12 cellular contexts compared by ENCODE assay signal in genomic region chr15:57422113-57422754, GRCh38. TPM values are rescaled to one million over a fixed set of nuclear protein-coding genes. Genes with fewer than 3 reads are reported as not detected.
DNase-seq lines count a peak whose midpoint lies in the region; ATAC-seq and TF ChIP-seq lines count a peak whose summit lies in the region.
"Had no signal": no experiment of that assay in that cellular context is flagged by ENCODE, and none has a peak within 500 bp of the region (broad histone marks: within the 10 kb centered on the region; RNA-seq: fewer than 3 reads in every experiment).

No MANE protein-coding gene starts in this region.

- DNase-seq in SIG-M5 treated with dmso at 0.1 percent for 504 hours (lab: John Stamatoyannopoulos, UW; ENCODE audit: unreplicated experiment) (peak; percentile 55), SIG-M5 (lab: John Stamatoyannopoulos, UW) (no peak), foreskin fibroblast (peak; percentile 7 to 54), uterus (no peak), mucosa of gallbladder (ENCODE audit: low spot score) (no peak), NCI-H526 treated with DMSO at 0.1 percent for 48 hours (lab: John Stamatoyannopoulos, UW) (no peak)
- DNase-seq in activated CD4-positive, alpha-beta T cell treated with anti-CD3 and anti-CD28 coated beads for 1 hour = no peak
- DNase-seq: 8988T, naive B cell, NCI-H69, WERI-Rb-1 had no signal

- ATAC-seq in HG03196 (IDR thresholded peaks at IDR 0.05; ENCODE audit: unreplicated experiment) = peak; percentile 76

- TF ChIP-seq CTCF in foreskin fibroblast (IDR thresholded peaks at IDR 0.05; ENCODE audit: low read depth, low read length) (no peak), uterus (IDR thresholded peaks at IDR 0.05) (no peak)

- intact Hi-C loops in uterus (cut with DNase I; ENCODE audit: low total_unique reads) = no loop called here

- TF ChIP-seq POLR2A in uterus (IDR thresholded peaks at IDR 0.05) = no peak

- H3K9me3 ChIP-seq in uterus = no peaks in the 10 kb centered on the region

- H3K4me3 ChIP-seq in foreskin fibroblast (ENCODE audit: low read depth in 1 of 2, low read length in 2 of 2) (no peak overlapping the region), uterus (no peak overlapping the region)

- H3K4me1 ChIP-seq in uterus = no peaks in the 10 kb centered on the region

- H3K36me3 ChIP-seq in uterus = no peaks in the 10 kb centered on the region
- H3K36me3 ChIP-seq: WERI-Rb-1 had no signal

- H3K27me3 ChIP-seq in uterus = no peaks in the 10 kb centered on the region

- peak overlapping the region; percentile 64 to 65 for H3K27ac ChIP-seq in uterus
- H3K27ac ChIP-seq: WERI-Rb-1 had no signal

RNA-seq across cellular contexts. Expression of gene CGNL1, which starts 45.9 kb away (rescaled TPM):
- total RNA-seq in uterus = 10 to 100 TPM; 15.1 to 74.4 (median 31.7) TPM
- total RNA-seq in mucosa of gallbladder = 7.9 TPM

Comparison
In these comparisons a context has a peak if more than half of its experiments do, and no peak if none do; other contexts are left out.
1. DNase-seq: peak in SIG-M5 treated with dmso at 0.1 percent for 504 hours (single experiment) and foreskin fibroblast (2 of 2); none in SIG-M5 (single experiment), uterus (0 of 2), mucosa of gallbladder (single experiment), NCI-H526 treated with DMSO at 0.1 percent for 48 hours (single experiment) and activated CD4-positive, alpha-beta T cell treated with anti-CD3 and anti-CD28 coated beads for 1 hour (single experiment).